In the genomic region with DNA sequence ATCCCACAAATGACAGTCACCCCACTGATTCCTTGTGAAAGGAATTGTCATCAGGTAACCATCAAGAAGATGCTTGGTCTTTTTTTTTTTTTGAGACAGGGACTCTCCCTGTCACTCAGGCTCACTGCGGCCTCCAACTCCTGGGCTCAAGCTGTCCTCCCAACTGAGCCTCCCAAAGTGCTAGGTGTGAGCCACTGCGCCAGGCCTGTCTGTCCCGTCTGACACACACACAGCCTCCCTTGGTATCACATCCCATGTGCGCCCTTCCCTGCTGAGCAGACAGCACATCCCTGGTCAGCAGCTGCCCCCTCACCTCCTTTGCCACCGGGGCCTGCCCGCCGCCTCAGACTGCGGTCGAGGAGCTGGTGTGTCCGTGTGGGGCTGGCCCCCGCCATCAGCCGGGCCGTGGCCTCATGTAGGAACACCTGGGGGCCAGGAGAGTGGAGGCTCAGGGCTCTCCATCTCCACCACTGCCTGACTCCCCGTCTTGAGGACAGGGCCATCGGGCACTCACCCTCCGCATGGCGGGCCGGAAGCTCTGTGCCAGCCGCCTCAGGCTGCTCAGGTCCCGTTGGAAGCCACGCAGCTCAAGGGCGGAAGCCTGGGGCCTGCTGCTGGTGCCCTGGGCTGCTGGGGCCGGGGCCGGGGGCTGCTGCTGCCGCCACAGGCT, we compare ENCODE assay signal across 1 cellular context.
A peak's percentile ranks its signal among the peaks of the same experiment; 100 is the strongest.
TF ChIP-seq lines count a peak whose summit lies in the region.

No MANE protein-coding gene starts in this region.

TF ChIP-seq in H1, 55 proteins besides CTCF, POLR2A, EP300 and RAD21:
- TF ChIP-seq POLR2AphosphoS5 (IDR thresholded peaks at IDR 0.05; ENCODE audit: low read depth, low read length), result 0 out of 2 replicates have a peak, but pooled peaks have one; percentile 13
- no peak for TF ChIP-seq YY1 (IDR thresholded peaks at IDR 0.05; ENCODE audit: low read depth, low read length)
